Comparison of ENCODE assay signal across 10 cellular contexts in genomic region chr1:234532511-234532922, GRCh38. TPM values are rescaled to one million over a fixed set of nuclear protein-coding genes. Genes with fewer than 3 reads are reported as not detected.
DNase-seq lines count a peak whose midpoint lies in the region; ATAC-seq and TF ChIP-seq lines count a peak whose summit lies in the region.
"Had no signal": no experiment of that assay in that cellular context is flagged by ENCODE, and none has a peak within 500 bp of the region (broad histone marks: within the 10 kb centered on the region; RNA-seq: fewer than 3 reads in every experiment).

No MANE protein-coding gene starts in this region.

- H3K9me3 ChIP-seq in adipocyte (ENCODE audit: control insufficient read depth, low read length) = no peaks in the 10 kb centered on the region
- H3K9me3 ChIP-seq in parathyroid adenoma (ENCODE audit: control insufficient read depth, low read length) = no peaks in the 10 kb centered on the region

- DNase-seq in Ammon's horn (ENCODE audit: low spot score) (peak; percentile 73), adipocyte (ENCODE audit: low read depth) (peak; percentile 24), Right ventricle myocardium superior (no peak), mucosa of gallbladder (ENCODE audit: low spot score) (no peak)
- DNase-seq in activated CD8-positive, alpha-beta memory T cell treated with anti-CD3 and anti-CD28 coated beads, Interleukin-2, amount 50 U/mL, for 4 hours = no peak
- DNase-seq: activated naive CD8-positive, alpha-beta T cell treated with anti-CD3 and anti-CD28 coated beads, Interleukin-2, amount 50 U/mL, for 24 hours; NCI-H82 had no signal

- H2AFZ ChIP-seq in parathyroid adenoma = no peak overlapping the region

- H3K4me1 ChIP-seq in adipocyte (ENCODE audit: control insufficient read depth, insufficient read depth, low read length) (peaks cover 72% of the 10 kb centered on the region), parathyroid adenoma (peaks cover 14% of the 10 kb centered on the region)

- intact Hi-C loops in Right ventricle myocardium superior (cut with DNase I) = loop anchor here (5.0 to 10.0 kb wide), 2 partner anchors 70 to 192 kb away; no protein-coding TSS in a partner anchor

- H3K27ac ChIP-seq in parathyroid adenoma = peak overlapping the region; percentile 81

- no peaks in the 10 kb centered on the region for H3K79me2 ChIP-seq in parathyroid adenoma

- no peak overlapping the region for H3K4me2 ChIP-seq in parathyroid adenoma (ENCODE audit: low read length)

- no peak for TF ChIP-seq CTCF in parathyroid adenoma (IDR thresholded peaks at IDR 0.05)

- H3K9ac ChIP-seq in adipocyte (ENCODE audit: low read length) (peak overlapping the region; percentile 88), parathyroid adenoma (no peak overlapping the region)

- H3K36me3 ChIP-seq in adipocyte (ENCODE audit: control insufficient read depth, insufficient read depth, low read length, severe bottlenecking) (no peaks in the 10 kb centered on the region), parathyroid adenoma (ENCODE audit: control insufficient read depth, insufficient read depth, low read length) (no peaks in the 10 kb centered on the region)

- ATAC-seq in Right ventricle myocardium superior (ENCODE audit: poor library complexity) (peak; percentile 69), HG02938 (IDR thresholded peaks at IDR 0.05; ENCODE audit: unreplicated experiment) (no peak), HG02981 (IDR thresholded peaks at IDR 0.05; ENCODE audit: unreplicated experiment) (no peak)
- ATAC-seq: activated naive CD8-positive, alpha-beta T cell treated with anti-CD3 and anti-CD28 coated beads, Interleukin-2, amount 50 U/mL, for 24 hours had no signal

- H3K27me3 ChIP-seq in adipocyte (replicated peaks; ENCODE audit: control insufficient read depth, insufficient read depth, low read length) = no peaks in the 10 kb centered on the region
- no peaks in the 10 kb centered on the region for H3K27me3 ChIP-seq in parathyroid adenoma (ENCODE audit: control insufficient read depth, insufficient read depth, low read length)

- peak overlapping the region; percentile 36 for H3K4me3 ChIP-seq in adipocyte (ENCODE audit: low read length)
- H3K4me3 ChIP-seq in parathyroid adenoma (ENCODE audit: low read depth, low read length) = no peak overlapping the region

RNA-seq across cellular contexts. Expression of gene TARBP1, which starts 53.5 kb away (rescaled TPM):
- total RNA-seq in Right ventricle myocardium superior (9.2 TPM), mucosa of gallbladder (22.0 TPM)

Comparison
In these comparisons a context has a peak if more than half of its experiments do, and no peak if none do; other contexts are left out.
1. DNase-seq: peak in Ammon's horn (single experiment) and adipocyte (single experiment); none in Right ventricle myocardium superior (single experiment), activated CD8-positive, alpha-beta memory T cell treated with anti-CD3 and anti-CD28 coated beads, Interleukin-2, amount 50 U/mL, for 4 hours (single experiment) and mucosa of gallbladder (single experiment).